Comparison of ENCODE assay signal across 8 cellular contexts in the genomic region with DNA sequence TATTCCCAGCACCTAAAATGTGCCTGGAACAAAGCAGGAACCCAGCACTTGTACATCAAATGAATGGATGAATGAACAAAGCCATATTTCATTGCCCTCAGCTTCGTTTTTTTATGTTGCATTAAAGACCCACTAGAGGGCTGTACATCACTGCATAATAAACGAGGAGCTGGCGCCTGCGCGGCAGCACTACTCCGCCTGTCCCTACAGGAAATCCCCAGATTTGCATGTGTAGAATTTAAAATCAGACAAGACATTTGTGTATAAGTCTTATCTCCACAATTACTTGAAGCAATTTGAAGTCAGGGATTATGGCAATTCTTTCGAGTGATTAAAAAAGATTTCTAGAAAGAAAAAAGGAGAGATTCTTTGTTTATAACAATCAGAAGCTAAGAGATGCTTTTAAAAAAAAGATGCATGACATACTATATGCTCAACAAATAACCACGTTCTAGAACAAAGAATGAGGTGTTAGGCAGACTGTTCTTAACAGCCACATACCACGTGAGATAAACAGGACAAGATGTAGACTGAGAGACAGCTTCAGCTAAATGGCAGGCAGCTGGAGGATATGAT. TPM values are rescaled to one million over a fixed set of nuclear protein-coding genes. Genes with fewer than 3 reads are reported as not detected.
DNase-seq lines count a peak whose midpoint lies in the region; ATAC-seq and TF ChIP-seq lines count a peak whose summit lies in the region.

No MANE protein-coding gene starts in this region.

- peak; percentile 36 for TF ChIP-seq CTCF in mucosa of descending colon (IDR thresholded peaks at IDR 0.05)

- H3K36me3 ChIP-seq in effector memory CD4-positive, alpha-beta T cell (ENCODE audit: control insufficient read depth, insufficient read depth, low read length), result no peaks in the 10 kb centered on the region
- H3K36me3 ChIP-seq in mucosa of descending colon (ENCODE audit: low read depth), result no peaks in the 10 kb centered on the region

- peak overlapping the region; percentile 54 for H3K27ac ChIP-seq in effector memory CD4-positive, alpha-beta T cell (ENCODE audit: insufficient read depth, low read length, poor library complexity, severe bottlenecking)

- intact Hi-C loops in mucosa of descending colon (cut with DNase I, micrococcal nuclease), result no loop called here

- H3K9me3 ChIP-seq in effector memory CD4-positive, alpha-beta T cell (ENCODE audit: control insufficient read depth, low read length), result no peaks in the 10 kb centered on the region
- no peaks in the 10 kb centered on the region for H3K9me3 ChIP-seq in mucosa of descending colon

- H3K4me1 ChIP-seq in effector memory CD4-positive, alpha-beta T cell (ENCODE audit: control insufficient read depth, insufficient read depth, low read length, poor library complexity, severe bottlenecking), result no peaks in the 10 kb centered on the region
- H3K4me1 ChIP-seq in mucosa of descending colon (ENCODE audit: low read depth), result no peaks in the 10 kb centered on the region

- peak; percentile 64 for ATAC-seq in GM21526 (IDR thresholded peaks at IDR 0.05; ENCODE audit: low FRiP score, unreplicated experiment)
- peak; percentile 85 for ATAC-seq in mucosa of descending colon

- DNase-seq in DMS114 treated with DMSO at 0.1 percent for 48 hours (lab: John Stamatoyannopoulos, UW; ENCODE audit: unreplicated experiment), result peak; percentile 88
- DNase-seq in HUDEP-2 (lab: John Stamatoyannopoulos, UW; ENCODE audit: unreplicated experiment in 76 of 76), result peak in 65 of 76 experiments; percentile 2 to 81 (median 46)
- peak; percentile 85 for DNase-seq in NOMO-1 treated with DMSO at 0.1 percent for 48 hours (lab: John Stamatoyannopoulos, UW; ENCODE audit: unreplicated experiment)
- peak; percentile 43 to 53 for DNase-seq in activated CD8-positive, alpha-beta memory T cell treated with anti-CD3 and anti-CD28 coated beads for 1 hour (ENCODE audit: extremely low read depth in 1 of 2, low read depth in 1 of 2)
- DNase-seq in effector memory CD4-positive, alpha-beta T cell, result peak; percentile 55 to 68 (median 57)
- peak; percentile 62 to 83 (median 63) for DNase-seq in mucosa of descending colon
- peak; percentile 74 for DNase-seq in stimulated activated CD8-positive, alpha-beta memory T cell treated with anti-CD3 and anti-CD28 coated beads, Interleukin-4, amount 100 ng/mL, for 48 hours

- no peak overlapping the region for H3K4me3 ChIP-seq in effector memory CD4-positive, alpha-beta T cell (ENCODE audit: insufficient read depth, low read depth, low read length, poor library complexity, severe bottlenecking)
- H3K4me3 ChIP-seq in mucosa of descending colon, result no peak overlapping the region

- H3K27me3 ChIP-seq in effector memory CD4-positive, alpha-beta T cell (replicated peaks; ENCODE audit: control insufficient read depth, insufficient read depth, low read length, poor library complexity, severe bottlenecking), result no peaks in the 10 kb centered on the region

RNA-seq across cellular contexts. Expression of a gene that starts 5.4 kb away (rescaled TPM):
- 10 to 100 TPM in 1 of 3 donors, 1 to 10 TPM in 2; 1.2 to 12.7 (median 2.5) TPM for total RNA-seq in mucosa of descending colon
